ENCODE assay signal across 27 cellular contexts in the genomic region with DNA sequence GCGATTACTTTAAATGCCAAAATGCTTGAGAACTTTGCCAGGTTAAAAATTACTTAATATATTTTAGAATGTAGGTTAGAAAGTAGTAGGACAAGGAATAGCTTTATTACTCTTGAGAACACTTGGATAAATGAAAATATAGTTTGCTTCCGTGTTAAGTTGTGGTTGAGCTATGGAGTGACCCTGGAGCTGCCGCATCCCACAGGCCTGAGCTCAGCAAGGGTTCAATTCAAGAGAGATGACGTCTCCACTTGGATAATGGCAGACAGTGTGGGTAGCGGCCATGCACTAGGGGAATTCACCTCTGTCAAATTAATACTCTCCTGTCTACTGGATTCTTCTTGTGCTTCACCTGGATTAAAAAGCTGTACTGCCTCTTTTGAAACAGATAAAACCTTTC.
"Had no signal": no experiment of that assay in that cellular context is flagged by ENCODE, and none has a peak within 500 bp of the region (broad histone marks: within the 10 kb centered on the region; RNA-seq: fewer than 3 reads in every experiment).

No MANE protein-coding gene starts in this region.

- H3K27ac ChIP-seq: ascending aorta, body of pancreas, VCaP had no signal

- ATAC-seq: activated naive CD4-positive, alpha-beta T cell treated with anti-CD3 and anti-CD28 coated beads, Interleukin-2, amount 50 U/mL, for 72 hours; activated naive CD8-positive, alpha-beta T cell treated with anti-CD3 and anti-CD28 coated beads, Interleukin-2, amount 50 U/mL, for 24 hours; activated T-cell treated with anti-CD3 and anti-CD28 coated beads, Interleukin-2, amount 50 U/mL, for 4 hours; body of pancreas; T-cell had no signal

- DNase-seq: activated CD4-positive, alpha-beta memory T cell treated with anti-CD3 and anti-CD28 coated beads for 36 hours; activated CD4-positive, alpha-beta T cell treated with anti-CD3 and anti-CD28 coated beads, Interleukin-2, amount 10 ng/mL, durations not matched to agents 7 days and 5 days; activated CD4-positive, CD25-positive, alpha-beta regulatory T cell; activated CD8-positive, alpha-beta memory T cell treated with anti-CD3 and anti-CD28 coated beads for 24 hours; activated effector memory CD4-positive, alpha-beta T cell treated with anti-CD3 and anti-CD28 coated beads, Interleukin-2, amount 50 U/mL, for 16 hours; activated naive CD4-positive, alpha-beta T cell treated with Interleukin-2 at 50 U/mL for 16 hours; activated naive CD8-positive, alpha-beta T cell treated with anti-CD3 and anti-CD28 coated beads, Interleukin-2, amount 50 U/mL, for 24 hours; activated T-cell treated with anti-CD3 and anti-CD28 coated beads, Interleukin-2, amount 50 U/mL, for 4 hours; amniotic stem cell; body of pancreas; central memory CD4-positive, alpha-beta T cell; Karpas-422; MM.1S; NCI-H1105; NCI-H1436; NCI-H1694 treated with DMSO at 0.1 percent for 48 hours; NCI-H2081; NCI-H446 treated with DMSO at 0.1 percent for 48 hours; NCI-H524 treated with DMSO at 0.1 percent for 48 hours; NCI-H748 treated with DMSO at 0.1 percent for 48 hours; SIG-M5; T-cell; T-helper 2 cell; T1000 had no signal

- H3K4me3 ChIP-seq: ascending aorta, body of pancreas had no signal

- H3K27me3 ChIP-seq: ascending aorta, body of pancreas had no signal

- H3K9me3 Mint-ChIP-seq: activated CD4-positive, alpha-beta memory T cell treated with anti-CD3 and anti-CD28 coated beads for 36 hours; activated CD4-positive, alpha-beta T cell treated with anti-CD3 and anti-CD28 coated beads, Interleukin-2, amount 10 ng/mL, durations not matched to agents 7 days and 5 days; activated naive CD4-positive, alpha-beta T cell treated with anti-CD3 and anti-CD28 coated beads, Interleukin-2, amount 50 U/mL, for 72 hours; activated naive CD8-positive, alpha-beta T cell treated with anti-CD3 and anti-CD28 coated beads, Interleukin-2, amount 50 U/mL, for 24 hours; activated T-cell treated with anti-CD3 and anti-CD28 coated beads, Interleukin-2, amount 50 U/mL, for 4 hours; T-cell had no signal

- H3K4me1 ChIP-seq: ascending aorta, body of pancreas had no signal

- H3K9me3 ChIP-seq: ascending aorta, body of pancreas had no signal

- H3K27me3 Mint-ChIP-seq: activated CD4-positive, alpha-beta memory T cell treated with anti-CD3 and anti-CD28 coated beads for 36 hours; activated CD4-positive, alpha-beta T cell treated with anti-CD3 and anti-CD28 coated beads, Interleukin-2, amount 10 ng/mL, durations not matched to agents 7 days and 5 days; activated naive CD8-positive, alpha-beta T cell treated with anti-CD3 and anti-CD28 coated beads, Interleukin-2, amount 50 U/mL, for 24 hours; T-cell had no signal

- H3K4me3 Mint-ChIP-seq: activated CD4-positive, alpha-beta memory T cell treated with anti-CD3 and anti-CD28 coated beads for 36 hours; activated CD4-positive, alpha-beta T cell treated with anti-CD3 and anti-CD28 coated beads, Interleukin-2, amount 10 ng/mL, durations not matched to agents 7 days and 5 days; activated naive CD8-positive, alpha-beta T cell treated with anti-CD3 and anti-CD28 coated beads, Interleukin-2, amount 50 U/mL, for 24 hours; activated T-cell treated with anti-CD3 and anti-CD28 coated beads, Interleukin-2, amount 50 U/mL, for 4 hours; T-cell had no signal

- H3K27ac Mint-ChIP-seq: activated CD4-positive, alpha-beta memory T cell treated with anti-CD3 and anti-CD28 coated beads for 36 hours; activated CD4-positive, alpha-beta T cell treated with anti-CD3 and anti-CD28 coated beads, Interleukin-2, amount 10 ng/mL, durations not matched to agents 7 days and 5 days; T-cell had no signal

- H3K36me3 Mint-ChIP-seq: activated naive CD4-positive, alpha-beta T cell treated with anti-CD3 and anti-CD28 coated beads, Interleukin-2, amount 50 U/mL, for 72 hours had no signal
